8 cellular contexts compared by ENCODE assay signal in genomic region chr5:16550316-16550952, GRCh38.
A peak's percentile ranks its signal among the peaks of the same experiment; 100 is the strongest.
DNase-seq lines count a peak whose midpoint lies in the region; ATAC-seq, FAIRE-seq and TF ChIP-seq lines count a peak whose summit lies in the region.

No MANE protein-coding gene starts in this region.

- TF ChIP-seq POLR2A in uterus (IDR thresholded peaks at IDR 0.05) = no peak

- H3K27me3 ChIP-seq in Caco-2 (replicated peaks; ENCODE audit: control insufficient read depth, insufficient read depth, low read length) = no peaks in the 10 kb centered on the region
- H3K27me3 ChIP-seq in uterus = no peaks in the 10 kb centered on the region

- peaks cover 6% of the 10 kb centered on the region for H3K36me3 Mint-ChIP-seq in Caco-2 (ENCODE audit: insufficient read depth, unreplicated experiment)
- peaks cover 3% of the 10 kb centered on the region for H3K36me3 Mint-ChIP-seq in activated naive CD4-positive, alpha-beta T cell treated with anti-CD3 and anti-CD28 coated beads, Interleukin-2, amount 10 ng/mL, durations not matched to agents 7 days and 5 days

- no peak overlapping the region for H3K4me3 Mint-ChIP-seq in Caco-2 (ENCODE audit: unreplicated experiment)
- no peak overlapping the region for H3K4me3 Mint-ChIP-seq in activated naive CD4-positive, alpha-beta T cell treated with anti-CD3 and anti-CD28 coated beads, Interleukin-2, amount 10 ng/mL, durations not matched to agents 7 days and 5 days

- H3K9me3 Mint-ChIP-seq in Caco-2 (ENCODE audit: unreplicated experiment) = no peaks in the 10 kb centered on the region
- H3K9me3 Mint-ChIP-seq in activated naive CD4-positive, alpha-beta T cell treated with anti-CD3 and anti-CD28 coated beads, Interleukin-2, amount 10 ng/mL, durations not matched to agents 7 days and 5 days = no peaks in the 10 kb centered on the region

- intact Hi-C loops in Caco-2 (cut with micrococcal nuclease; ENCODE audit: unreplicated experiment) = loop anchor here (1.0 to 10.0 kb wide), 3 partner anchors 42 to 386 kb away; no protein-coding TSS in a partner anchor
- intact Hi-C loops in uterus (cut with DNase I; ENCODE audit: low total_unique reads) = no loop called here

- POLR2A ChIA-PET in Caco-2 (lab: Charles Lee) = interaction anchor here (0.6 kb wide), 1 partner anchor 76 kb away, joined by 4 read pairs; no protein-coding TSS in a partner anchor

- ATAC-seq in GM18909 (IDR thresholded peaks at IDR 0.05; ENCODE audit: poor library complexity, unreplicated experiment) (peak; percentile 76), HG03066 (IDR thresholded peaks at IDR 0.05; ENCODE audit: low read depth, unreplicated experiment) (peak; percentile 51)

- H3K9me3 ChIP-seq in Caco-2 = no peaks in the 10 kb centered on the region
- no peaks in the 10 kb centered on the region for H3K9me3 ChIP-seq in uterus

- H3K4me1 ChIP-seq in Caco-2 (peaks cover 46% of the 10 kb centered on the region), uterus (no peaks in the 10 kb centered on the region)

- H3K4me3 ChIP-seq in Caco-2 (ENCODE audit: low read depth, low read length) = no peak overlapping the region
- no peak overlapping the region for H3K4me3 ChIP-seq in uterus

- H3K27ac ChIP-seq in uterus = no peak overlapping the region

- CTCF ChIA-PET in Caco-2 (lab: Charles Lee) = interaction anchor here (0.7 to 1.3 kb wide), 4 partner anchors 28 to 116 kb away, joined by 3 to 9 read pairs (median 4); no protein-coding TSS in a partner anchor
- CTCF ChIA-PET in activated naive CD4-positive, alpha-beta T cell treated with anti-CD3 and anti-CD28 coated beads, Interleukin-2, amount 10 ng/mL, durations not matched to agents 7 days and 5 days (lab: Charles Lee) = interaction anchor here (0.6 to 3.0 kb wide), 9 partner anchors 13 to 390 kb away, joined by 3 to 12 read pairs (median 3); no protein-coding TSS in a partner anchor

- H3K36me3 ChIP-seq in Caco-2 (ENCODE audit: control insufficient read depth, insufficient read depth, low read length) (no peaks in the 10 kb centered on the region), uterus (no peaks in the 10 kb centered on the region)

- no TSS peak for BruUV-seq in Caco-2 (replicated peaks; lab: Mats Ljungman, UMichigan)

- TF ChIP-seq CTCF in Caco-2 (IDR thresholded peaks at IDR 0.05; ENCODE audit: insufficient read depth in 1 of 2, low read depth in 1 of 2, low read length in 1 of 2, severe bottlenecking in 1 of 2, unreplicated experiment in 1 of 2) (peak; percentile 80 to 90), uterus (IDR thresholded peaks at IDR 0.05) (no peak)

- DNase-seq in Caco-2 (peak; percentile 72 to 79), NCI-H69 (lab: John Stamatoyannopoulos, UW) (peak; percentile 86), kidney tubule cell (ENCODE audit: low spot score) (peak; percentile 63), urothelium cell line (ENCODE audit: low spot score) (peak; percentile 85), uterus (no peak)
- DNase-seq in activated naive CD4-positive, alpha-beta T cell treated with anti-CD3 and anti-CD28 coated beads, Interleukin-2, amount 10 ng/mL, durations not matched to agents 7 days and 5 days = peak; percentile 46

- peaks cover 46% of the 10 kb centered on the region for H3K4me1 Mint-ChIP-seq in Caco-2 (ENCODE audit: low read depth, unreplicated experiment)
- H3K4me1 Mint-ChIP-seq in activated naive CD4-positive, alpha-beta T cell treated with anti-CD3 and anti-CD28 coated beads, Interleukin-2, amount 10 ng/mL, durations not matched to agents 7 days and 5 days = peaks cover 2% of the 10 kb centered on the region

- no peak overlapping the region for H3K27ac Mint-ChIP-seq in Caco-2 (ENCODE audit: unreplicated experiment)
- no peak overlapping the region for H3K27ac Mint-ChIP-seq in activated naive CD4-positive, alpha-beta T cell treated with anti-CD3 and anti-CD28 coated beads, Interleukin-2, amount 10 ng/mL, durations not matched to agents 7 days and 5 days

- FAIRE-seq in urothelium cell line (lab: Jason Lieb, UNC) = peak; percentile 98

- H3K27me3 Mint-ChIP-seq in Caco-2 (ENCODE audit: insufficient read depth, unreplicated experiment) = no peaks in the 10 kb centered on the region
- H3K27me3 Mint-ChIP-seq in activated naive CD4-positive, alpha-beta T cell treated with anti-CD3 and anti-CD28 coated beads, Interleukin-2, amount 10 ng/mL, durations not matched to agents 7 days and 5 days = no peaks in the 10 kb centered on the region

Comparison
In these comparisons a context has a peak if more than half of its experiments do, and no peak if none do; other contexts are left out.
1. DNase-seq: peak in Caco-2 (2 of 2), NCI-H69 (single experiment), activated naive CD4-positive, alpha-beta T cell treated with anti-CD3 and anti-CD28 coated beads, Interleukin-2, amount 10 ng/mL, durations not matched to agents 7 days and 5 days (single experiment), kidney tubule cell (single experiment) and urothelium cell line (single experiment); none in uterus (0 of 2).
2. CTCF ChIP-seq: peak in Caco-2 (2 of 2); none in uterus (0 of 4).